10 cellular contexts compared by ENCODE assay signal in genomic region chr18:75456277-75456676, GRCh38. TPM values are rescaled to one million over a fixed set of nuclear protein-coding genes. Genes with fewer than 3 reads are reported as not detected.
DNase-seq lines count a peak whose midpoint lies in the region; ATAC-seq and TF ChIP-seq lines count a peak whose summit lies in the region.
"Had no signal": no experiment of that assay in that cellular context is flagged by ENCODE, and none has a peak within 500 bp of the region (broad histone marks: within the 10 kb centered on the region; RNA-seq: fewer than 3 reads in every experiment).

No MANE protein-coding gene starts in this region.

- peaks cover 15% of the 10 kb centered on the region for H3K9me3 Mint-ChIP-seq in chondrocyte (ENCODE audit: low read depth)

- no peak overlapping the region for H4K8ac ChIP-seq in mesenchymal stem cell (ENCODE audit: low read length)

- no peak overlapping the region for H2BK15ac ChIP-seq in mesenchymal stem cell (ENCODE audit: low read depth, poor library complexity, severe bottlenecking)

- H4K91ac ChIP-seq in mesenchymal stem cell (ENCODE audit: low read length): no peak overlapping the region

- H3K18ac ChIP-seq in mesenchymal stem cell (ENCODE audit: low read depth in 1 of 2, low read length in 2 of 2): no peak overlapping the region

- no peak overlapping the region for H3K4ac ChIP-seq in mesenchymal stem cell (ENCODE audit: low read depth in 1 of 2, low read length in 2 of 2)

- TF ChIP-seq CTCF in chondrocyte (IDR thresholded peaks at IDR 0.05): no peak

- no peaks in the 10 kb centered on the region for H3K9me3 ChIP-seq in mesenchymal stem cell (ENCODE audit: control insufficient read depth, low read length)

- peak overlapping the region in 1 of 2 experiments; percentile 75 for H3K4me3 ChIP-seq in mesenchymal stem cell (ENCODE audit: insufficient read depth in 1 of 2, low read depth in 1 of 2, low read length in 2 of 2)

- peaks cover 15% of the 10 kb centered on the region for H3K4me1 ChIP-seq in mesenchymal stem cell (ENCODE audit: control insufficient read depth, insufficient read depth, low read depth, low read length)

- no peak overlapping the region for H3K27ac Mint-ChIP-seq in chondrocyte (ENCODE audit: unreplicated experiment)

- no peak overlapping the region for H2BK5ac ChIP-seq in mesenchymal stem cell (ENCODE audit: low read depth, low read length, poor library complexity, severe bottlenecking)

- no peak overlapping the region for H2AFZ ChIP-seq in mesenchymal stem cell (ENCODE audit: low read depth, low read length)

- H3K27me3 Mint-ChIP-seq in chondrocyte (ENCODE audit: low read depth): no peaks in the 10 kb centered on the region

- no peak overlapping the region for H3K27ac ChIP-seq in mesenchymal stem cell (ENCODE audit: low read length, poor library complexity, severe bottlenecking)

- peaks cover 0 to 18% of the 10 kb centered on the region in 2 experiments for H3K27me3 ChIP-seq in mesenchymal stem cell (ENCODE audit: control insufficient read depth in 1 of 2, insufficient read depth in 1 of 2, low read length in 2 of 2)

- H3K36me3 ChIP-seq in mesenchymal stem cell (ENCODE audit: control insufficient read depth in 1 of 2, insufficient read depth in 2 of 2, low read depth in 1 of 2, low read length in 2 of 2): no peaks in the 10 kb centered on the region

- no peak overlapping the region for H2BK120ac ChIP-seq in mesenchymal stem cell (ENCODE audit: low read depth, low read length)

- H3K23ac ChIP-seq in mesenchymal stem cell (ENCODE audit: low read length in 2 of 2): peak overlapping the region in 1 of 2 experiments; percentile 40

- peak overlapping the region; percentile 64 for H3K4me3 Mint-ChIP-seq in chondrocyte (ENCODE audit: unreplicated experiment)

- peak overlapping the region; percentile 76 for H3K9ac ChIP-seq in mesenchymal stem cell (ENCODE audit: low read length)

- H3K36me3 Mint-ChIP-seq in chondrocyte (ENCODE audit: low read depth): no peaks in the 10 kb centered on the region

- no peak overlapping the region for H2AK5ac ChIP-seq in mesenchymal stem cell (ENCODE audit: low read length, severe bottlenecking)

- peak; percentile 28 for DNase-seq in RPMI7951 (ENCODE audit: low read depth)
- DNase-seq in chondrocyte (ENCODE audit: low spot score): no peak
- peak; percentile 5 for DNase-seq in mesenchymal stem cell
- DNase-seq in stimulated activated naive CD8-positive, alpha-beta T cell treated with anti-CD3 and anti-CD28 coated beads, Interleukin-15, Interleukin-2, amounts not matched to agents 100 U/mL and 50 U/mL, for 24 hours: peak; percentile 22
- DNase-seq in NCI-H526 treated with DMSO at 0.1 percent for 48 hours (lab: John Stamatoyannopoulos, UW): no peak
- no peak for DNase-seq in NCI-H82 treated with DMSO at 0.1 percent for 48 hours (lab: John Stamatoyannopoulos, UW; ENCODE audit: unreplicated experiment)
- no peak for DNase-seq in mesenteric fat pad (ENCODE audit: low spot score)
- DNase-seq in SKM-1 (lab: John Stamatoyannopoulos, UW; ENCODE audit: unreplicated experiment): no peak
- DNase-seq: erythroblast, NCI-H1105 treated with DMSO at 0.1 percent for 48 hours had no signal

- H3K14ac ChIP-seq in mesenchymal stem cell (ENCODE audit: low read length in 2 of 2): no peak overlapping the region

- H3K4me2 ChIP-seq in mesenchymal stem cell (ENCODE audit: low read length, poor library complexity, severe bottlenecking): peak overlapping the region; percentile 100

- peaks cover 12% of the 10 kb centered on the region for H3K4me1 Mint-ChIP-seq in chondrocyte (ENCODE audit: low read depth)

- peak overlapping the region in 1 of 2 experiments; percentile 4 for H2BK12ac ChIP-seq in mesenchymal stem cell (ENCODE audit: low read length in 2 of 2)

- H3K79me1 ChIP-seq in mesenchymal stem cell (replicated peaks; ENCODE audit: low read length, poor library complexity, severe bottlenecking): no peaks in the 10 kb centered on the region

- ATAC-seq in stimulated activated naive CD8-positive, alpha-beta T cell treated with anti-CD3 and anti-CD28 coated beads, Interleukin-15, Interleukin-2, amounts not matched to agents 100 U/mL and 50 U/mL, for 24 hours: no peak

- WGBS in mesenchymal stem cell: 28% methylated on average over 17 of the region's 17 CpGs

RNA-seq across cellular contexts. Expression of gene SMIM21, which starts 28.8 kb away (rescaled TPM):
- total RNA-seq in RPMI7951 (2014; rRNA removed; shearing (Covaris generic)): not detected in 2 replicates
- total RNA-seq in chondrocyte (not detected in 3 replicates), mesenteric fat pad (not detected)
- not detected for polyA plus RNA-seq in mesenchymal stem cell (2013, experiment 1 of 2)
- not detected for polyA plus RNA-seq in mesenchymal stem cell (2013, experiment 2 of 2)

Comparison
In these comparisons a context has a peak if more than half of its experiments do, and no peak if none do; other contexts are left out.
1. DNase-seq: peak in RPMI7951 (single experiment), mesenchymal stem cell (single experiment) and stimulated activated naive CD8-positive, alpha-beta T cell treated with anti-CD3 and anti-CD28 coated beads, Interleukin-15, Interleukin-2, amounts not matched to agents 100 U/mL and 50 U/mL, for 24 hours (single experiment); none in chondrocyte (single experiment), NCI-H526 treated with DMSO at 0.1 percent for 48 hours (single experiment), NCI-H82 treated with DMSO at 0.1 percent for 48 hours (single experiment), mesenteric fat pad (single experiment) and SKM-1 (single experiment).